In genomic region chr13:41916173-41916954, GRCh38 we compare ENCODE assay signal across 8 cellular contexts. TPM values are rescaled to one million over a fixed set of nuclear protein-coding genes. Genes with fewer than 3 reads are reported as not detected.
DNase-seq lines count a peak whose midpoint lies in the region; ATAC-seq and TF ChIP-seq lines count a peak whose summit lies in the region.

No MANE protein-coding gene starts in this region.

- dilution Hi-C loops in IMR-90 (cut with HindIII; ENCODE audit: low sequenced_read_pairs, unreplicated experiment) = no loop called here

- no peak overlapping the region for H3K9ac ChIP-seq in IMR-90 (ENCODE audit: low read depth, low read length)

- H4K20me1 ChIP-seq in IMR-90 (ENCODE audit: insufficient read depth, low read length) = peaks cover 13% of the 10 kb centered on the region; the same call in 1 of the 2 replicates

- DNase-seq in GM12864 (ENCODE audit: low read depth) (peak; percentile 83), IMR-90 (peak; percentile 95), amniotic stem cell (lab: John Stamatoyannopoulos, UW) (peak; percentile 16), thyroid gland (no peak), pons (ENCODE audit: low spot score) (no peak)
- no peak for DNase-seq in activated CD8-positive, alpha-beta memory T cell treated with anti-CD3 and anti-CD28 coated beads, Interleukin-2, amount 50 U/mL, for 48 hours

- H3K9me1 ChIP-seq in IMR-90 (ENCODE audit: insufficient read depth, low read length) = peaks cover 21% of the 10 kb centered on the region

- no peak overlapping the region for H4K91ac ChIP-seq in IMR-90 (ENCODE audit: insufficient read depth, low read depth, low read length)

- peak overlapping the region; percentile 69; the same call in 1 of the 2 replicates for H3K4ac ChIP-seq in IMR-90 (ENCODE audit: low read depth, low read length)

- H2BK120ac ChIP-seq in IMR-90 (ENCODE audit: low read depth, low read length) = peak overlapping the region; percentile 73

- H2AK9ac ChIP-seq in IMR-90 (replicated peaks; ENCODE audit: low read depth, low read length, poor library complexity) = no peak overlapping the region

- H3K14ac ChIP-seq in IMR-90 (replicated peaks; ENCODE audit: low read depth, low read length) = peak overlapping the region; percentile 66; the same call in 1 of the 2 replicates

- peaks cover 11% of the 10 kb centered on the region for H3K4me1 ChIP-seq in IMR-90 (ENCODE audit: control insufficient read depth, insufficient read depth, low read length)
- peaks cover 7% of the 10 kb centered on the region for H3K4me1 ChIP-seq in mesodermal cell (ENCODE audit: control insufficient read depth, insufficient read depth, low read length, poor library complexity, severe bottlenecking)
- H3K4me1 ChIP-seq in thyroid gland = no peaks in the 10 kb centered on the region

- TF ChIP-seq CTCF in GM12864 (IDR thresholded peaks at IDR 0.05; ENCODE audit: low read depth, low read length, missing control alignments) (no peak), IMR-90 (conservative IDR thresholded peaks at IDR 0.05; ENCODE audit: low read depth, low read length) (no peak), thyroid gland (IDR thresholded peaks at IDR 0.05) (no peak)

- peak overlapping the region; percentile 7; the same call in 1 of the 2 replicates for H3K4me3 ChIP-seq in GM12864 (ENCODE audit: low read depth, low read length)
- no peak overlapping the region for H3K4me3 ChIP-seq in IMR-90 (ENCODE audit: insufficient read depth, low read depth, low read length)
- no peak overlapping the region for H3K4me3 ChIP-seq in mesodermal cell (ENCODE audit: extremely low read depth, insufficient read depth, low read length, poor library complexity, severe bottlenecking)
- H3K4me3 ChIP-seq in thyroid gland (replicated peaks in 1 of 3) = no peak overlapping the region

- H4K5ac ChIP-seq in IMR-90 (ENCODE audit: low read depth, low read length) = no peak overlapping the region

- TF ChIP-seq POLR2A in IMR-90 (IDR thresholded peaks at IDR 0.05; ENCODE audit: low read depth, low read length) (no peak), thyroid gland (IDR thresholded peaks at IDR 0.05) (no peak)

- in situ Hi-C loops in IMR-90 (cut with MboI; ENCODE audit: low sequenced_read_pairs) = no loop called here

- peak overlapping the region; percentile 63; the same call in 1 of the 2 replicates for H3K18ac ChIP-seq in IMR-90 (ENCODE audit: low read depth, low read length)

- peak; percentile 90 for ATAC-seq in GM21529 (IDR thresholded peaks at IDR 0.05; ENCODE audit: unreplicated experiment)
- peak; percentile 83 for ATAC-seq in IMR-90 (ENCODE audit: low read depth)

- H3K36me3 ChIP-seq in IMR-90 (ENCODE audit: control insufficient read depth, insufficient read depth, low read length) (no peaks in the 10 kb centered on the region), mesodermal cell (ENCODE audit: control insufficient read depth, insufficient read depth, low read length) (no peaks in the 10 kb centered on the region), thyroid gland (no peaks in the 10 kb centered on the region)

- H3K56ac ChIP-seq in IMR-90 (ENCODE audit: extremely low read depth, insufficient read depth, low read length) = no peak overlapping the region

- H2BK20ac ChIP-seq in IMR-90 (ENCODE audit: low read depth, low read length) = peak overlapping the region; percentile 66

- POLR2A ChIA-PET in IMR-90 (lab: Charles Lee; ENCODE audit: unreplicated experiment) = no interaction called here

- H2BK5ac ChIP-seq in IMR-90 (ENCODE audit: low read depth, low read length, poor library complexity, severe bottlenecking) = peak overlapping the region; percentile 63

- WGBS in IMR-90 (ENCODE audit: extremely low coverage in 2 of 2, insufficient read length in 1 of 2), 2 experiments = no CpG with 5 or more reads among the region's 5 CpGs
- 64 to 80% methylated on average over 1 to 3 of the region's 5 CpGs for WGBS in mesodermal cell (ENCODE audit: insufficient coverage in 2 of 2), 2 experiments
- 62 to 74% methylated on average over 5 of the region's 5 CpGs for WGBS in thyroid gland, 2 donors

- H3K9me3 ChIP-seq in IMR-90 (ENCODE audit: control insufficient read depth, insufficient read depth, low read length) (no peaks in the 10 kb centered on the region), mesodermal cell (ENCODE audit: control insufficient read depth, low read length) (no peaks in the 10 kb centered on the region), thyroid gland (no peaks in the 10 kb centered on the region)

- intact Hi-C loops in IMR-90 (cut with micrococcal nuclease) (loop anchor here (5.0 kb wide), 1 partner anchor 126 kb away; no protein-coding TSS in a partner anchor), thyroid gland (cut with DNase I) (no loop called here)

- H3K4me2 ChIP-seq in IMR-90 (ENCODE audit: low read depth, low read length) = peak overlapping the region; percentile 28

- H3K23ac ChIP-seq in IMR-90 (ENCODE audit: low read depth, low read length) = peak overlapping the region; percentile 72; the same call in 1 of the 2 replicates

- H2AK5ac ChIP-seq in IMR-90 (ENCODE audit: low read depth, low read length) = peak overlapping the region; percentile 57; the same call in 1 of the 2 replicates

- H2AFZ ChIP-seq in IMR-90 (replicated peaks; ENCODE audit: low read length, poor library complexity) = no peak overlapping the region

- BruUV-seq in IMR-90 (replicated peaks; lab: Mats Ljungman, UMichigan) = no TSS peak

- peak overlapping the region in 1 of 2 experiments; percentile 62; a peak in 1 of 4 replicates for H4K8ac ChIP-seq in IMR-90 (ENCODE audit: low read depth in 2 of 2, low read length in 2 of 2)

- CTCF ChIA-PET in IMR-90 (lab: Yijun Ruan, JAX) = interaction anchor here (0.6 to 1.4 kb wide), 3 partner anchors 23 to 39 kb away, joined by 3 to 4 read pairs (median 3); no protein-coding TSS in a partner anchor

- H3K27me3 ChIP-seq in IMR-90 (ENCODE audit: control insufficient read depth, insufficient read depth, low read length) = no peaks in the 10 kb centered on the region
- H3K27me3 ChIP-seq in thyroid gland = no peaks in the 10 kb centered on the region

- H3K27ac ChIP-seq in IMR-90 (ENCODE audit: insufficient read depth, low read length) (no peak overlapping the region), mesodermal cell (ENCODE audit: low read depth, low read length, severe bottlenecking) (peak overlapping the region; percentile 20), thyroid gland (no peak overlapping the region)

- no peak overlapping the region; the same call in 2 of the 3 replicates for H2BK15ac ChIP-seq in IMR-90 (ENCODE audit: low read depth, low read length)

- H3K79me1 ChIP-seq in IMR-90 (ENCODE audit: low read depth in 1 of 2, low read length in 2 of 2) = peaks cover 23 to 33% of the 10 kb centered on the region in 2 experiments

- TF ChIP-seq RAD21 in IMR-90 (IDR thresholded peaks at IDR 0.05; ENCODE audit: low read length) = 0 out of 2 replicates have a peak, but pooled peaks have one; percentile 17

TF ChIP-seq in IMR-90, 13 proteins besides CTCF, POLR2A, EP300 and RAD21:
- peak; percentile 90 for TF ChIP-seq FOS (IDR thresholded peaks at IDR 0.05; ENCODE audit: low read depth, low read length)
- TF ChIP-seq CHD1 (IDR thresholded peaks at IDR 0.05; ENCODE audit: low read depth, low read length) = no peak
- peak; percentile 20; the same call in 1 of the 2 replicates for TF ChIP-seq NFE2L2 (IDR thresholded peaks at IDR 0.05; ENCODE audit: low read depth, low read length)
- TF ChIP-seq MAFK (IDR thresholded peaks at IDR 0.05; ENCODE audit: low read depth, low read length) = 0 out of 2 replicates have a peak, but pooled peaks have one; percentile 23
- TF ChIP-seq CEBPB (IDR thresholded peaks at IDR 0.05; ENCODE audit: low read depth, low read length) = peak; percentile 18; the same call in 1 of the 2 replicates
- no peak for TF ChIP-seq SMC3 (IDR thresholded peaks at IDR 0.05; ENCODE audit: low read depth, low read length)
- TF ChIP-seq MXI1 (IDR thresholded peaks at IDR 0.05; ENCODE audit: borderline replicate concordance, low read depth, low read length) = 0 out of 2 replicates have a peak, but pooled peaks have one; percentile 35
- no peak for TF ChIP-seq ELK1 (IDR thresholded peaks at IDR 0.05; ENCODE audit: borderline replicate concordance, low read depth, low read length)
- no peak for TF ChIP-seq MAZ (IDR thresholded peaks at IDR 0.05; ENCODE audit: borderline replicate concordance, low read depth, low read length)
- no peak for TF ChIP-seq RFX5 (IDR thresholded peaks at IDR 0.05; ENCODE audit: low read depth, low read length)
- TF ChIP-seq USF2 (IDR thresholded peaks at IDR 0.05; ENCODE audit: low read depth, low read length) = no peak
- no peak for TF ChIP-seq RCOR1 (IDR thresholded peaks at IDR 0.05; ENCODE audit: insufficient replicate concordance, low read length)
- peak; percentile 65; the same call in 1 of the 2 replicates for TF ChIP-seq BHLHE40 (IDR thresholded peaks at IDR 0.05; ENCODE audit: low read depth, low read length)

RNA-seq across cellular contexts. Expression of gene VWA8, which starts 44.5 kb away (rescaled TPM):
- total RNA-seq in IMR-90 (2012; rRNA removed) = 18.3 and 19.7 TPM in 2 replicates
- 5.4 and 5.9 TPM in 2 replicates for polyA plus RNA-seq in IMR-90 (2012; rRNA removed)
- 1.6 and 2.0 TPM in 2 replicates for polyA plus RNA-seq in IMR-90 (2012; cell fraction: cytosol; rRNA removed)
- polyA plus RNA-seq in IMR-90 (2012; cell fraction: nucleus; rRNA removed; ENCODE audit: low replicate concordance) = 1.7 and 8.2 TPM in 2 replicates
- polyA plus RNA-seq in mesodermal cell (2013, experiment 1 of 2) = 9.3 TPM
- 11.3 TPM for polyA plus RNA-seq in mesodermal cell (2013, experiment 2 of 2)
- total RNA-seq in thyroid gland = 10 to 100 TPM; 27.1 to 39.7 (median 30.4) TPM

Comparison
In these comparisons a context has a peak if more than half of its experiments do, and no peak if none do; other contexts are left out.
1. DNase-seq: peak in GM12864 (single experiment), IMR-90 (single experiment) and amniotic stem cell (single experiment); none in thyroid gland (0 of 2), pons (single experiment) and activated CD8-positive, alpha-beta memory T cell treated with anti-CD3 and anti-CD28 coated beads, Interleukin-2, amount 50 U/mL, for 48 hours (single experiment).